In the genomic region with DNA sequence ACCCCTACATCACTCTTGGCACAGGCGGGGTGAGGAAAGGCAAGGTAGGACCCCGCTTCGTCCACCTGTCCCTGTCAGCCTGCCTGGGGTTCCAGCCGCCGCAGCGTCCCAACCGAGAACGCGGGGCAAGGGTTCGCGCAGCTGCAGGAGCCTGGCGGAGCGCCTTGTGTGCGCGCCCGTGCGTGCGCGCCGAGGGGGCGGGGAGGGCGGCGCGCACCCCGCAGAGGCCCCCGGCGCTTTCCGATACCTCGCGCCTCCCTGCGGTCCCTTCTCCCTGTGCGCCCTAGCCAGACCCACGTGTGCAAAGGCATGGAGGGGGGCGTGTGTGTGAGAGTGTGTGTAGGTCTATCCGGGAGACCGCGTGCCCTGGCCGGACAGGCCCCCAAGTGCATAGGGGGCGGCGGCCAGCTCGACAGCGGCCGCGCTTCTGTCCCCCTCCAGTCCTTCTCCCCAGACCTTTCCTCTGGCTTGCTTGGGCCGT, we compare ENCODE assay signal across 1 cellular context.
TF ChIP-seq lines count a peak whose summit lies in the region.

No MANE protein-coding gene starts in this region.

TF ChIP-seq in HEK293, 187 proteins besides CTCF, POLR2A, EP300 and RAD21 (continued from another document):
- no peak for TF ChIP-seq ZBTB44 (tag by site-specific recombination; IDR thresholded peaks at IDR 0.05)
TF ChIP-seq in HEK293: peak in this region for 32.
